ENCODE assay signal across 8 cellular contexts in genomic region chr2:231786917-231787292, GRCh38. TPM values are rescaled to one million over a fixed set of nuclear protein-coding genes. Genes with fewer than 3 reads are reported as not detected.
DNase-seq lines count a peak whose midpoint lies in the region; ATAC-seq and TF ChIP-seq lines count a peak whose summit lies in the region.

No MANE protein-coding gene starts in this region.

- H3K27me3 Mint-ChIP-seq in progenitor cell of endocrine pancreas = no peaks in the 10 kb centered on the region

- H3K36me3 Mint-ChIP-seq in progenitor cell of endocrine pancreas (ENCODE audit: insufficient read depth) = peaks cover 5% of the 10 kb centered on the region

- H3K27me3 ChIP-seq in DND-41 (ENCODE audit: insufficient read depth, low read length, poor library complexity) (no peaks in the 10 kb centered on the region), Peyer's patch (no peaks in the 10 kb centered on the region), esophagus muscularis mucosa (no peaks in the 10 kb centered on the region)

- H3K4me2 ChIP-seq in DND-41 (ENCODE audit: insufficient read depth, low read length) = peak overlapping the region; percentile 86

- no peaks in the 10 kb centered on the region for H3K9me3 Mint-ChIP-seq in progenitor cell of endocrine pancreas (ENCODE audit: low read depth)

- H3K9me3 ChIP-seq in DND-41 (ENCODE audit: insufficient read depth, low read length, severe bottlenecking) = no peaks in the 10 kb centered on the region
- H3K9me3 ChIP-seq in Peyer's patch = no peaks in the 10 kb centered on the region
- no peaks in the 10 kb centered on the region for H3K9me3 ChIP-seq in esophagus muscularis mucosa

- H3K4me3 ChIP-seq in DND-41 (ENCODE audit: low read depth in 1 of 2, low read length in 2 of 2) (peak overlapping the region; percentile 69 to 92), Peyer's patch (peak overlapping the region; percentile 74 to 100 (median 97)), esophagus muscularis mucosa (peak overlapping the region; percentile 74 to 99 (median 92))

- intact Hi-C loops in esophagus muscularis mucosa (cut with DNase I) = no loop called here

- ATAC-seq in DND-41 (ENCODE audit: insufficient read depth, low read depth) (no peak), GM21528 (IDR thresholded peaks at IDR 0.05; ENCODE audit: low FRiP score, unreplicated experiment) (no peak)

- TF ChIP-seq CTCF in DND-41 (IDR thresholded peaks at IDR 0.05; ENCODE audit: borderline replicate concordance, extremely low read depth, low read length, poor library complexity, severe bottlenecking) (no peak), Peyer's patch (IDR thresholded peaks at IDR 0.05) (no peak), esophagus muscularis mucosa (IDR thresholded peaks at IDR 0.05) (no peak), progenitor cell of endocrine pancreas (IDR thresholded peaks at IDR 0.05; ENCODE audit: unreplicated experiment) (no peak), GM10266 (IDR thresholded peaks at IDR 0.05; ENCODE audit: control insufficient read depth, insufficient read depth, low read depth, missing control alignments) (no peak)

- H4K20me1 ChIP-seq in DND-41 (ENCODE audit: insufficient read depth, low read length) = peaks cover 36% of the 10 kb centered on the region

- H2AFZ ChIP-seq in DND-41 (ENCODE audit: low read depth, low read length) = 0 out of 2 replicates have a peak overlapping the region, but pooled peaks have one; percentile 94

- peaks cover 94% of the 10 kb centered on the region for H3K79me2 ChIP-seq in DND-41 (ENCODE audit: insufficient read depth, low read length)

- H3K9ac ChIP-seq in DND-41 (ENCODE audit: low read depth, low read length) = peak overlapping the region; percentile 70

- WGBS in esophagus muscularis mucosa = 13% methylated on average over 11 of the region's 11 CpGs

- H3K27ac ChIP-seq in DND-41 (ENCODE audit: low read length) = peak overlapping the region; percentile 63
- H3K27ac ChIP-seq in Peyer's patch = peak overlapping the region in 1 of 4 donors; percentile 83
- H3K27ac ChIP-seq in esophagus muscularis mucosa (replicated peaks in 1 of 4) = peak overlapping the region; percentile 70 to 82 (median 78)

- DNase-seq in DND-41 (no peak), Peyer's patch (no peak), esophagus muscularis mucosa (ENCODE audit: extremely low spot score) (no peak), progenitor cell of endocrine pancreas (ENCODE audit: low spot score, unreplicated experiment) (no peak), HCEC 1CT (no peak), GM10266 (ENCODE audit: extremely low spot score) (no peak), NAMALWA (ENCODE audit: low spot score) (no peak)

- TF ChIP-seq POLR2A in Peyer's patch (IDR thresholded peaks at IDR 0.05) (no peak), esophagus muscularis mucosa (IDR thresholded peaks at IDR 0.05; ENCODE audit: low read depth) (no peak)

- no peak for TF ChIP-seq EP300 in esophagus muscularis mucosa (IDR thresholded peaks at IDR 0.05)

- H3K4me1 ChIP-seq in DND-41 (ENCODE audit: insufficient read depth, low read length) (peaks cover 60% of the 10 kb centered on the region), Peyer's patch (peaks cover 0 to 37% (median 15%) of the 10 kb centered on the region in 4 donors), esophagus muscularis mucosa (peaks cover 58 to 66% (median 61%) of the 10 kb centered on the region in 4 donors)

- H3K36me3 ChIP-seq in DND-41 (ENCODE audit: insufficient read depth, low read length) (peaks cover 35% of the 10 kb centered on the region), Peyer's patch (peaks cover 0 to 9% (median 0%) of the 10 kb centered on the region in 3 donors), esophagus muscularis mucosa (peaks cover 7 to 28% (median 25%) of the 10 kb centered on the region in 4 donors)

- H3K4me1 Mint-ChIP-seq in progenitor cell of endocrine pancreas (ENCODE audit: low read depth) = peaks cover 29% of the 10 kb centered on the region

- peak overlapping the region; percentile 90 for H3K27ac Mint-ChIP-seq in progenitor cell of endocrine pancreas

- peak overlapping the region; percentile 79 for H3K4me3 Mint-ChIP-seq in progenitor cell of endocrine pancreas (ENCODE audit: low read depth)

RNA-seq across cellular contexts. Expression of gene COPS7B, which starts 0.7 kb away (rescaled TPM):
- total RNA-seq in Peyer's patch (100 to 1,000 TPM in 1 of 4 donors, 10 to 100 TPM in 3; 33.5 to 217 (median 43.4) TPM), esophagus muscularis mucosa (10 to 100 TPM; 16.7 to 31.0 (median 24.6) TPM), progenitor cell of endocrine pancreas (55.1 and 58.4 TPM in 2 replicates)

RNA-seq across cellular contexts. Expression of gene PDE6D, which starts 5.8 kb away (rescaled TPM):
- 10 to 100 TPM; 20.0 to 59.4 (median 25.7) TPM for total RNA-seq in Peyer's patch
- 10 to 100 TPM; 28.2 to 33.8 (median 30.0) TPM for total RNA-seq in esophagus muscularis mucosa
- total RNA-seq in progenitor cell of endocrine pancreas = 21.9 and 23.3 TPM in 2 replicates
